ENCODE assay signal across 13 cellular contexts in genomic region chr13:21541271-21541670, GRCh38.
"Had no signal": no experiment of that assay in that cellular context is flagged by ENCODE, and none has a peak within 500 bp of the region (broad histone marks: within the 10 kb centered on the region; RNA-seq: fewer than 3 reads in every experiment).

No MANE protein-coding gene starts in this region.

- ATAC-seq: activated CD4-positive, CD25-positive, alpha-beta regulatory T cell treated with anti-CD3 and anti-CD28 coated beads, Interleukin-2, amount 50 U/mL, for 24 hours; esophagus mucosa; upper lobe of right lung had no signal

- H3K36me3 ChIP-seq: thoracic aorta had no signal

- H3K27me3 ChIP-seq: upper lobe of right lung had no signal

- H3K9me3 Mint-ChIP-seq: activated naive CD8-positive, alpha-beta T cell treated with anti-CD3 and anti-CD28 coated beads, Interleukin-2, amount 10 ng/mL, durations not matched to agents 7 days and 5 days; stimulated activated effector memory CD8-positive, alpha-beta T cell treated with anti-CD3 and anti-CD28 coated beads, Interleukin-12 subunit alpha, Interleukin-12 subunit beta, amount 100 ng/mL, for 72 hours had no signal

- H3K4me1 Mint-ChIP-seq: nephron progenitor cell had no signal

- H3K9me3 ChIP-seq: lower lobe of right lung, thoracic aorta, upper lobe of right lung had no signal

- H3K27me3 Mint-ChIP-seq: activated naive CD8-positive, alpha-beta T cell treated with anti-CD3 and anti-CD28 coated beads, Interleukin-2, amount 10 ng/mL, durations not matched to agents 7 days and 5 days had no signal

- DNase-seq: activated naive CD4-positive, alpha-beta T cell; activated naive CD8-positive, alpha-beta T cell treated with anti-CD3 and anti-CD28 coated beads, Interleukin-2, amount 10 ng/mL, durations not matched to agents 7 days and 5 days; anterior cingulate cortex; caudate nucleus; hippocampal formation; lower lobe of right lung; nephron progenitor cell; upper lobe of right lung had no signal

- H3K27ac Mint-ChIP-seq: activated naive CD8-positive, alpha-beta T cell treated with anti-CD3 and anti-CD28 coated beads, Interleukin-2, amount 10 ng/mL, durations not matched to agents 7 days and 5 days; mesothelial cell of epicardium; nephron progenitor cell; stimulated activated effector memory CD8-positive, alpha-beta T cell treated with anti-CD3 and anti-CD28 coated beads, Interleukin-12 subunit alpha, Interleukin-12 subunit beta, amount 100 ng/mL, for 72 hours had no signal

- H3K27ac ChIP-seq: lower lobe of right lung, thoracic aorta, upper lobe of right lung had no signal

- H3K4me3 ChIP-seq: lower lobe of right lung, thoracic aorta, upper lobe of right lung had no signal

- H3K4me3 Mint-ChIP-seq: activated naive CD8-positive, alpha-beta T cell treated with anti-CD3 and anti-CD28 coated beads, Interleukin-2, amount 10 ng/mL, durations not matched to agents 7 days and 5 days; mesothelial cell of epicardium; nephron progenitor cell; stimulated activated effector memory CD8-positive, alpha-beta T cell treated with anti-CD3 and anti-CD28 coated beads, Interleukin-12 subunit alpha, Interleukin-12 subunit beta, amount 100 ng/mL, for 72 hours had no signal
